In genomic region chr1:150826299-150826698, GRCh38 we compare ENCODE assay signal across 31 cellular contexts.
"Had no signal": no experiment of that assay in that cellular context is flagged by ENCODE, and none has a peak within 500 bp of the region (broad histone marks: within the 10 kb centered on the region; RNA-seq: fewer than 3 reads in every experiment).

No MANE protein-coding gene starts in this region.

- ATAC-seq: naive thymus-derived CD8-positive, alpha-beta T cell; natural killer cell treated with Interleukin-12 subunit alpha and Interleukin-12 subunit beta and Interleukin-15 and Interleukin-18, amount 100 ng/mL, for 72 hours; psoas muscle; right cardiac atrium; sciatic nerve; stimulated activated memory B cell treated with anti-CD40 and anti-IgM and Interleukin-4, amounts not matched to agents 10 μg/mL and 1 μg/mL and 100 μg/mL, for 72 hours; stimulated activated naive CD8-positive, alpha-beta T cell treated with anti-CD3 and anti-CD28 coated beads, Interleukin-15, amount 100 ng/mL, for 72 hours; stimulated activated naive CD8-positive, alpha-beta T cell treated with anti-CD3 and anti-CD28 coated beads, Interleukin-15, Interleukin-2, amounts not matched to agents 100 U/mL and 50 U/mL, for 24 hours had no signal

- H3K79me2 ChIP-seq: parathyroid adenoma had no signal

- H3K4me1 ChIP-seq: parathyroid adenoma, psoas muscle, spleen, thyroid gland, tibial nerve, upper lobe of left lung, vagina had no signal

- H3K9me3 ChIP-seq: neutrophil, psoas muscle, spleen, thoracic aorta, thyroid gland, tibial nerve, upper lobe of left lung, vagina had no signal

- H3K27me3 ChIP-seq: neutrophil, spleen, thyroid gland, tibial nerve, upper lobe of left lung, vagina had no signal

- H3K27me3 Mint-ChIP-seq: naive thymus-derived CD8-positive, alpha-beta T cell; natural killer cell treated with Interleukin-12 subunit alpha and Interleukin-12 subunit beta and Interleukin-15 and Interleukin-18, amount 100 ng/mL, for 72 hours; progenitor cell of endocrine pancreas; stimulated activated memory B cell treated with anti-CD40 and anti-IgM and Interleukin-4, amounts not matched to agents 10 μg/mL and 1 μg/mL and 100 μg/mL, for 72 hours; stimulated activated naive CD8-positive, alpha-beta T cell treated with anti-CD3 and anti-CD28 coated beads, Interleukin-15, amount 100 ng/mL, for 72 hours had no signal

- H3K4me1 Mint-ChIP-seq: naive thymus-derived CD8-positive, alpha-beta T cell; nephron progenitor cell; neural crest cell; stimulated activated memory B cell treated with anti-CD40 and anti-IgM and Interleukin-4, amounts not matched to agents 10 μg/mL and 1 μg/mL and 100 μg/mL, for 72 hours; stimulated activated naive CD8-positive, alpha-beta T cell treated with anti-CD3 and anti-CD28 coated beads, Interleukin-15, amount 100 ng/mL, for 72 hours had no signal

- H3K27ac Mint-ChIP-seq: naive thymus-derived CD8-positive, alpha-beta T cell; natural killer cell treated with Interleukin-12 subunit alpha and Interleukin-12 subunit beta and Interleukin-15 and Interleukin-18, amount 100 ng/mL, for 72 hours; nephron progenitor cell; progenitor cell of endocrine pancreas; stimulated activated memory B cell treated with anti-CD40 and anti-IgM and Interleukin-4, amounts not matched to agents 10 μg/mL and 1 μg/mL and 100 μg/mL, for 72 hours had no signal

- H3K4me3 Mint-ChIP-seq: naive thymus-derived CD8-positive, alpha-beta T cell; natural killer cell treated with Interleukin-12 subunit alpha and Interleukin-12 subunit beta and Interleukin-15 and Interleukin-18, amount 100 ng/mL, for 72 hours; nephron progenitor cell; neural crest cell; stimulated activated memory B cell treated with anti-CD40 and anti-IgM and Interleukin-4, amounts not matched to agents 10 μg/mL and 1 μg/mL and 100 μg/mL, for 72 hours; stimulated activated naive CD8-positive, alpha-beta T cell treated with anti-CD3 and anti-CD28 coated beads, Interleukin-15, amount 100 ng/mL, for 72 hours had no signal

- H2AFZ ChIP-seq: parathyroid adenoma had no signal

- H3K27ac ChIP-seq: neutrophil, parathyroid adenoma, psoas muscle, skin epidermis, spleen, thoracic aorta, thyroid gland, tibial nerve, upper lobe of left lung, vagina had no signal

- FAIRE-seq: urothelium cell line had no signal

- DNase-seq: naive thymus-derived CD8-positive, alpha-beta T cell; nephron progenitor cell; nucleus accumbens; posterior cingulate gyrus; psoas muscle; right cardiac atrium; spleen; stimulated activated CD4-positive, alpha-beta T cell treated with anti-CD3 and anti-CD28 coated beads, Interleukin-12 subunit alpha, Interleukin-12 subunit beta, amount 100 ng/mL, for 4 hours; stimulated activated CD4-positive, alpha-beta T cell treated with anti-CD3 and anti-CD28 coated beads, Interleukin-1b, Interleukin-23, amount 100 ng/mL, for 48 hours; stimulated activated CD4-positive, alpha-beta T cell treated with anti-CD3 and anti-CD28 coated beads, Interleukin-4, amount 100 ng/mL, for 1 hour; stimulated activated CD4-positive, alpha-beta T cell treated with anti-CD3 and anti-CD28 coated beads, Interleukin-4, amount 100 ng/mL, for 4 hours; stimulated activated CD8-positive, alpha-beta memory T cell treated with anti-CD3 and anti-CD28 coated beads, Interleukin-4, amount 100 ng/mL, for 48 hours; stimulated activated naive CD4-positive, alpha-beta T cell; stimulated activated naive CD8-positive, alpha-beta T cell treated with anti-CD3 and anti-CD28 coated beads, Interleukin-15, amount 100 ng/mL, for 72 hours; stimulated activated naive CD8-positive, alpha-beta T cell treated with anti-CD3 and anti-CD28 coated beads, Interleukin-15, Interleukin-2, amounts not matched to agents 100 U/mL and 50 U/mL, for 24 hours; thyroid gland; trophoblast cell; upper lobe of left lung had no signal

- H3K4me3 ChIP-seq: psoas muscle, skin epidermis, smooth muscle cell, spleen, thoracic aorta, thyroid gland, tibial nerve, upper lobe of left lung, vagina had no signal

- H3K4me2 ChIP-seq: smooth muscle cell had no signal

- H3K9me3 Mint-ChIP-seq: naive thymus-derived CD8-positive, alpha-beta T cell; natural killer cell treated with Interleukin-12 subunit alpha and Interleukin-12 subunit beta and Interleukin-15 and Interleukin-18, amount 100 ng/mL, for 72 hours; nephron progenitor cell; neural crest cell; stimulated activated memory B cell treated with anti-CD40 and anti-IgM and Interleukin-4, amounts not matched to agents 10 μg/mL and 1 μg/mL and 100 μg/mL, for 72 hours; stimulated activated naive CD8-positive, alpha-beta T cell treated with anti-CD3 and anti-CD28 coated beads, Interleukin-15, amount 100 ng/mL, for 72 hours had no signal
